ENCODE assay signal across 1 cellular context in the genomic region with DNA sequence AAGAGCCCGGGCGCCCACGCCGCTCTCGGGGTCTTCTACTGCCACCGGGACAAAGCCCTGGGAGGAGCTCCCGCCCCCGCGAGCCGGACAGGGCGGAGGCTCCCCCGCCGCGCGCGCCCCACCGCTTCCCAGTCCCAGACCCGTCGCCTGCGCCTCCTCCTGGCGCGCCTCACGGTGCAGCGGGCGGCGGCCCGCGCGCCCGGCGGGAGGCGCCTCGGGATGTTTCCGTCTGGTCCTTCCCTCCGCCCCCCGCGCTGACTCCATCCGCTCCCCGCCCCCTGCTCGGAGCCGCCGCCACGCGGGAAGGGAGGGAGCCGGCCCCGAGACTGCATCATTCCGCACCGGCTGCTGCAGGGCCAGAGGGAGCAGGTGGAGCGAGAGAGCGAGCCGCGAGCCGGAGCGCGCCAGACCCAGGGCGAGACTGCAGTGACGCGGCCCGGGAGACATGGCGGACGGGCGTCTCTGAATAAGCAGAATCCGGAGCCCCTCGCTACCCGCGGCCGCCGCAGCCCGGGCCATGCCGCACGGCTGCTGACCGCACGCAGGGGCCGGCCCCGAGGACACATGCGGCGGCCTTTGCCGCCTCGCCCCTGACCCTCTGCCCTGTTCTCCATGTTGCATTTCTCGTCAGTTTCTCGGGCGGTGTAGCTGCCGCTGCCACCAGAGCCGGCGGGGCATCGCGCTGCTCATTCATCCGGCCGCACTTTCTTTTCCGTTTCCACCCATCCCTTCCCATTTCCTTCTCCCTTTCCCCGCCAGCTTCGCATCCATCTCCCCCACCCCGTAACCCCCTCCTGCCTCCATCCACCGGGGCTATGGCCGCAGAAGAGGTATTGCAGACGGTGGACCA.
A peak's percentile ranks its signal among the peaks of the same experiment; 100 is the strongest.
TF ChIP-seq lines count a peak whose summit lies in the region.

BICD1 (plus strand) TSS at position 331 of the 850 bp plus-strand sequence; CDS start at position 816, 485 bp downstream.

TF ChIP-seq in GM12878, 131 proteins besides CTCF, POLR2A, EP300 and RAD21 (continued from another document and continues in another):
- TF ChIP-seq ATF2 (IDR thresholded peaks at IDR 0.05; ENCODE audit: low read length): no peak
- TF ChIP-seq FOXK2 (IDR thresholded peaks at IDR 0.05): no peak
- TF ChIP-seq, protein P1, sequence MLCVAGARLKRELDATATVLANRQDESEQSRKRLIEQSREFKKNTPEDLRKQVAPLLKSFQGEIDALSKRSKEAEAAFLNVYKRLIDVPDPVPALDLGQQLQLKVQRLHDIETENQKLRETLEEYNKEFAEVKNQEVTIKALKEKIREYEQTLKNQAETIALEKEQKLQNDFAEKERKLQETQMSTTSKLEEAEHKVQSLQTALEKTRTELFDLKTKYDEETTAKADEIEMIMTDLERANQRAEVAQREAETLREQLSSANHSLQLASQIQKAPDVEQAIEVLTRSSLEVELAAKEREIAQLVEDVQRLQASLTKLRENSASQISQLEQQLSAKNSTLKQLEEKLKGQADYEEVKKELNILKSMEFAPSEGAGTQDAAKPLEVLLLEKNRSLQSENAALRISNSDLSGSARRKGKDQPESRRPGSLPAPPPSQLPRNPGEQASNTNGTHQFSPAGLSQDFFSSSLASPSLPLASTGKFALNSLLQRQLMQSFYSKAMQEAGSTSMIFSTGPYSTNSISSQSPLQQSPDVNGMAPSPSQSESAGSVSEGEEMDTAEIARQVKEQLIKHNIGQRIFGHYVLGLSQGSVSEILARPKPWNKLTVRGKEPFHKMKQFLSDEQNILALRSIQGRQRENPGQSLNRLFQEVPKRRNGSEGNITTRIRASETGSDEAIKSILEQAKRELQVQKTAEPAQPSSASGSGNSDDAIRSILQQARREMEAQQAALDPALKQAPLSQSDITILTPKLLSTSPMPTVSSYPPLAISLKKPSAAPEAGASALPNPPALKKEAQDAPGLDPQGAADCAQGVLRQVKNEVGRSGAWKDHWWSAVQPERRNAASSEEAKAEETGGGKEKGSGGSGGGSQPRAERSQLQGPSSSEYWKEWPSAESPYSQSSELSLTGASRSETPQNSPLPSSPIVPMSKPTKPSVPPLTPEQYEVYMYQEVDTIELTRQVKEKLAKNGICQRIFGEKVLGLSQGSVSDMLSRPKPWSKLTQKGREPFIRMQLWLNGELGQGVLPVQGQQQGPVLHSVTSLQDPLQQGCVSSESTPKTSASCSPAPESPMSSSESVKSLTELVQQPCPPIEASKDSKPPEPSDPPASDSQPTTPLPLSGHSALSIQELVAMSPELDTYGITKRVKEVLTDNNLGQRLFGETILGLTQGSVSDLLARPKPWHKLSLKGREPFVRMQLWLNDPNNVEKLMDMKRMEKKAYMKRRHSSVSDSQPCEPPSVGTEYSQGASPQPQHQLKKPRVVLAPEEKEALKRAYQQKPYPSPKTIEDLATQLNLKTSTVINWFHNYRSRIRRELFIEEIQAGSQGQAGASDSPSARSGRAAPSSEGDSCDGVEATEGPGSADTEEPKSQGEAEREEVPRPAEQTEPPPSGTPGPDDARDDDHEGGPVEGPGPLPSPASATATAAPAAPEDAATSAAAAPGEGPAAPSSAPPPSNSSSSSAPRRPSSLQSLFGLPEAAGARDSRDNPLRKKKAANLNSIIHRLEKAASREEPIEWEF (IDR thresholded peaks at IDR 0.05; ENCODE audit: insufficient replicate concordance, low read depth, low read length): no peak
- no peak for TF ChIP-seq TBL1XR1 (IDR thresholded peaks at IDR 0.05; ENCODE audit: low read depth, low read length)
- no peak for TF ChIP-seq SMAD1 (IDR thresholded peaks at IDR 0.05; ENCODE audit: low read depth, partially characterized antibody)
- TF ChIP-seq IKZF2 (IDR thresholded peaks at IDR 0.05): peak in 1 of 2 experiments; percentile 62; a peak in 1 of 4 replicates
- TF ChIP-seq, protein P2, sequence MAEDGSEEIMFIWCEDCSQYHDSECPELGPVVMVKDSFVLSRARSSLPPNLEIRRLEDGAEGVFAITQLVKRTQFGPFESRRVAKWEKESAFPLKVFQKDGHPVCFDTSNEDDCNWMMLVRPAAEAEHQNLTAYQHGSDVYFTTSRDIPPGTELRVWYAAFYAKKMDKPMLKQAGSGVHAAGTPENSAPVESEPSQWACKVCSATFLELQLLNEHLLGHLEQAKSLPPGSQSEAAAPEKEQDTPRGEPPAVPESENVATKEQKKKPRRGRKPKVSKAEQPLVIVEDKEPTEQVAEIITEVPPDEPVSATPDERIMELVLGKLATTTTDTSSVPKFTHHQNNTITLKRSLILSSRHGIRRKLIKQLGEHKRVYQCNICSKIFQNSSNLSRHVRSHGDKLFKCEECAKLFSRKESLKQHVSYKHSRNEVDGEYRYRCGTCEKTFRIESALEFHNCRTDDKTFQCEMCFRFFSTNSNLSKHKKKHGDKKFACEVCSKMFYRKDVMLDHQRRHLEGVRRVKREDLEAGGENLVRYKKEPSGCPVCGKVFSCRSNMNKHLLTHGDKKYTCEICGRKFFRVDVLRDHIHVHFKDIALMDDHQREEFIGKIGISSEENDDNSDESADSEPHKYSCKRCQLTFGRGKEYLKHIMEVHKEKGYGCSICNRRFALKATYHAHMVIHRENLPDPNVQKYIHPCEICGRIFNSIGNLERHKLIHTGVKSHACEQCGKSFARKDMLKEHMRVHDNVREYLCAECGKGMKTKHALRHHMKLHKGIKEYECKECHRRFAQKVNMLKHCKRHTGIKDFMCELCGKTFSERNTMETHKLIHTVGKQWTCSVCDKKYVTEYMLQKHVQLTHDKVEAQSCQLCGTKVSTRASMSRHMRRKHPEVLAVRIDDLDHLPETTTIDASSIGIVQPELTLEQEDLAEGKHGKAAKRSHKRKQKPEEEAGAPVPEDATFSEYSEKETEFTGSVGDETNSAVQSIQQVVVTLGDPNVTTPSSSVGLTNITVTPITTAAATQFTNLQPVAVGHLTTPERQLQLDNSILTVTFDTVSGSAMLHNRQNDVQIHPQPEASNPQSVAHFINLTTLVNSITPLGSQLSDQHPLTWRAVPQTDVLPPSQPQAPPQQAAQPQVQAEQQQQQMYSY (CRISPR knock-in tag; IDR thresholded peaks at IDR 0.05): no peak
- no peak for TF ChIP-seq HDGF (IDR thresholded peaks at IDR 0.05)
- no peak for TF ChIP-seq BRCA1 (IDR thresholded peaks at IDR 0.05; ENCODE audit: low read depth, low read length)
- no peak for TF ChIP-seq ZNF384 (IDR thresholded peaks at IDR 0.05; ENCODE audit: borderline replicate concordance, low read depth, low read length)
- TF ChIP-seq SMAD5 (IDR thresholded peaks at IDR 0.05; ENCODE audit: low read depth): 0 out of 2 replicates have a peak, but pooled peaks have one; percentile 54
- TF ChIP-seq SKIL (IDR thresholded peaks at IDR 0.05; ENCODE audit: low read depth, poor library complexity, severe bottlenecking): no peak
- TF ChIP-seq ZZZ3 (IDR thresholded peaks at IDR 0.05; ENCODE audit: control insufficient read depth, insufficient read length, low read depth): no peak
- peak; percentile 53 for TF ChIP-seq CREB1 (IDR thresholded peaks at IDR 0.05; ENCODE audit: low read depth)
- TF ChIP-seq TAF1 (IDR thresholded peaks at IDR 0.05; ENCODE audit: borderline replicate concordance, low read depth, low read length): peak; percentile 76; the same call in 1 of the 2 replicates
- no peak for TF ChIP-seq FOS (IDR thresholded peaks at IDR 0.05; ENCODE audit: borderline replicate concordance, extremely low read depth, insufficient read length)
- no peak for TF ChIP-seq SREBF2 (IDR thresholded peaks at IDR 0.05; ENCODE audit: low read length)
- TF ChIP-seq FOXM1 (IDR thresholded peaks at IDR 0.05; ENCODE audit: low read depth, low read length): no peak
- TF ChIP-seq NRF1 (conservative IDR thresholded peaks at IDR 0.05; ENCODE audit: low read depth, low read length): no peak
- TF ChIP-seq, protein P3, sequence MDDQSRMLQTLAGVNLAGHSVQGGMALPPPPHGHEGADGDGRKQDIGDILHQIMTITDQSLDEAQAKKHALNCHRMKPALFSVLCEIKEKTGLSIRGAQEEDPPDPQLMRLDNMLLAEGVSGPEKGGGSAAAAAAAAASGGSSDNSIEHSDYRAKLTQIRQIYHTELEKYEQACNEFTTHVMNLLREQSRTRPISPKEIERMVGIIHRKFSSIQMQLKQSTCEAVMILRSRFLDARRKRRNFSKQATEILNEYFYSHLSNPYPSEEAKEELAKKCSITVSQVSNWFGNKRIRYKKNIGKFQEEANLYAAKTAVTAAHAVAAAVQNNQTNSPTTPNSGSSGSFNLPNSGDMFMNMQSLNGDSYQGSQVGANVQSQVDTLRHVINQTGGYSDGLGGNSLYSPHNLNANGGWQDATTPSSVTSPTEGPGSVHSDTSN (IDR thresholded peaks at IDR 0.05; ENCODE audit: insufficient replicate concordance, low read depth, low read length): no peak
- no peak for TF ChIP-seq CHD4 (IDR thresholded peaks at IDR 0.05)
- no peak for TF ChIP-seq BCL11A (IDR thresholded peaks at IDR 0.05; ENCODE audit: low read depth, low read length)
- no peak for TF ChIP-seq RBBP5 (conservative IDR thresholded peaks at IDR 0.05)
- peak; percentile 97 for TF ChIP-seq IKZF1 (conservative IDR thresholded peaks at IDR 0.05)
- TF ChIP-seq, protein P4, sequence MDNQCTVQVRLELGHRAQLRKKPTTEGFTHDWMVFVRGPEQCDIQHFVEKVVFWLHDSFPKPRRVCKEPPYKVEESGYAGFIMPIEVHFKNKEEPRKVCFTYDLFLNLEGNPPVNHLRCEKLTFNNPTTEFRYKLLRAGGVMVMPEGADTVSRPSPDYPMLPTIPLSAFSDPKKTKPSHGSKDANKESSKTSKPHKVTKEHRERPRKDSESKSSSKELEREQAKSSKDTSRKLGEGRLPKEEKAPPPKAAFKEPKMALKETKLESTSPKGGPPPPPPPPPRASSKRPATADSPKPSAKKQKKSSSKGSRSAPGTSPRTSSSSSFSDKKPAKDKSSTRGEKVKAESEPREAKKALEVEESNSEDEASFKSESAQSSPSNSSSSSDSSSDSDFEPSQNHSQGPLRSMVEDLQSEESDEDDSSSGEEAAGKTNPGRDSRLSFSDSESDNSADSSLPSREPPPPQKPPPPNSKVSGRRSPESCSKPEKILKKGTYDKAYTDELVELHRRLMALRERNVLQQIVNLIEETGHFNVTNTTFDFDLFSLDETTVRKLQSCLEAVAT (IDR thresholded peaks at IDR 0.05): no peak
- TF ChIP-seq, protein P5, sequence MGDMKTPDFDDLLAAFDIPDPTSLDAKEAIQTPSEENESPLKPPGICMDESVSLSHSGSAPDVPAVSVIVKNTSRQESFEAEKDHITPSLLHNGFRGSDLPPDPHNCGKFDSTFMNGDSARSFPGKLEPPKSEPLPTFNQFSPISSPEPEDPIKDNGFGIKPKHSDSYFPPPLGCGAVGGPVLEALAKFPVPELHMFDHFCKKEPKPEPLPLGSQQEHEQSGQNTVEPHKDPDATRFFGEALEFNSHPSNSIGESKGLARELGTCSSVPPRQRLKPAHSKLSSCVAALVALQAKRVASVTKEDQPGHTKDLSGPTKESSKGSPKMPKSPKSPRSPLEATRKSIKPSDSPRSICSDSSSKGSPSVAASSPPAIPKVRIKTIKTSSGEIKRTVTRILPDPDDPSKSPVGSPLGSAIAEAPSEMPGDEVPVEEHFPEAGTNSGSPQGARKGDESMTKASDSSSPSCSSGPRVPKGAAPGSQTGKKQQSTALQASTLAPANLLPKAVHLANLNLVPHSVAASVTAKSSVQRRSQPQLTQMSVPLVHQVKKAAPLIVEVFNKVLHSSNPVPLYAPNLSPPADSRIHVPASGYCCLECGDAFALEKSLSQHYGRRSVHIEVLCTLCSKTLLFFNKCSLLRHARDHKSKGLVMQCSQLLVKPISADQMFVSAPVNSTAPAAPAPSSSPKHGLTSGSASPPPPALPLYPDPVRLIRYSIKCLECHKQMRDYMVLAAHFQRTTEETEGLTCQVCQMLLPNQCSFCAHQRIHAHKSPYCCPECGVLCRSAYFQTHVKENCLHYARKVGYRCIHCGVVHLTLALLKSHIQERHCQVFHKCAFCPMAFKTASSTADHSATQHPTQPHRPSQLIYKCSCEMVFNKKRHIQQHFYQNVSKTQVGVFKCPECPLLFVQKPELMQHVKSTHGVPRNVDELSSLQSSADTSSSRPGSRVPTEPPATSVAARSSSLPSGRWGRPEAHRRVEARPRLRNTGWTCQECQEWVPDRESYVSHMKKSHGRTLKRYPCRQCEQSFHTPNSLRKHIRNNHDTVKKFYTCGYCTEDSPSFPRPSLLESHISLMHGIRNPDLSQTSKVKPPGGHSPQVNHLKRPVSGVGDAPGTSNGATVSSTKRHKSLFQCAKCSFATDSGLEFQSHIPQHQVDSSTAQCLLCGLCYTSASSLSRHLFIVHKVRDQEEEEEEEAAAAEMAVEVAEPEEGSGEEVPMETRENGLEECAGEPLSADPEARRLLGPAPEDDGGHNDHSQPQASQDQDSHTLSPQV (IDR thresholded peaks at IDR 0.05): peak; percentile 70; the same call in 1 of the 2 replicates
- no peak for TF ChIP-seq MTA2 (IDR thresholded peaks at IDR 0.05; ENCODE audit: low read depth)
- peak; percentile 89 for TF ChIP-seq YY1 (IDR thresholded peaks at IDR 0.05; ENCODE audit: low read depth, low read length)
- TF ChIP-seq TARDBP (IDR thresholded peaks at IDR 0.05; ENCODE audit: borderline replicate concordance): 0 out of 2 replicates have a peak, but pooled peaks have one; percentile 52
- no peak for TF ChIP-seq ZNF207 (IDR thresholded peaks at IDR 0.05; ENCODE audit: borderline replicate concordance)
- TF ChIP-seq KDM1A (IDR thresholded peaks at IDR 0.05; ENCODE audit: borderline replicate concordance): no peak
- no peak for TF ChIP-seq CBFB (IDR thresholded peaks at IDR 0.05; ENCODE audit: low read depth)
- TF ChIP-seq, protein P6, sequence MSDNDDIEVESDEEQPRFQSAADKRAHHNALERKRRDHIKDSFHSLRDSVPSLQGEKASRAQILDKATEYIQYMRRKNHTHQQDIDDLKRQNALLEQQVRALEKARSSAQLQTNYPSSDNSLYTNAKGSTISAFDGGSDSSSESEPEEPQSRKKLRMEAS (IDR thresholded peaks at IDR 0.05; ENCODE audit: low read depth, low read length): peak; percentile 71
- no peak for TF ChIP-seq IRF4 (IDR thresholded peaks at IDR 0.05; ENCODE audit: low read depth, low read length)
- no peak for TF ChIP-seq CEBPB (IDR thresholded peaks at IDR 0.05; ENCODE audit: borderline replicate concordance in 1 of 2, low read depth in 2 of 2, low read length in 2 of 2)
- TF ChIP-seq CREM (IDR thresholded peaks at IDR 0.05; ENCODE audit: low read depth): peak; percentile 56
- no peak for TF ChIP-seq RAD51 (IDR thresholded peaks at IDR 0.05)
